Comparison of ENCODE assay signal across 19 cellular contexts in the genomic region with DNA sequence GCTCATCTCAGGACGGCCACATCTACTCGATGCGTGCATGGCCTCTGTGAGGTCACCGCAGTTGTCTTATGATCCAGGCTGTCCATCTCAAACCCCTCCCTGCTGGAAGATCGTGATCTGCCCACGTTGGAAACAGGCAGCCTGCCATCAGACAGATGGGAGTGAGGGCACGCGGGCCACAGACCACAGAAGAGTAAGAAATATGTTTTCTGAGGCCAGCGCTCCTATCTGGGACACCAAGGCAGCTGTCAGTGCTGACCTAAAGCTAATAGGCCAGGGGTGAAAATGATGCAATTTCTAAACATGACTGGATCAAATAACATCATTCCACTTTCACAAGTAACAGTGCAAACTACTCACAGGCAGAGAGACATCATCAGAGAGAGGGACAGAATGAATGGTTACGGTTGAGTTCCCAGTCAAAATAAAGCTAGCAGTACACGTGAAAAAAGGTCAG. TPM values are rescaled to one million over a fixed set of nuclear protein-coding genes. Genes with fewer than 3 reads are reported as not detected.
DNase-seq lines count a peak whose midpoint lies in the region; ATAC-seq and TF ChIP-seq lines count a peak whose summit lies in the region.
"Had no signal": no experiment of that assay in that cellular context is flagged by ENCODE, and none has a peak within 500 bp of the region (broad histone marks: within the 10 kb centered on the region; RNA-seq: fewer than 3 reads in every experiment).

No MANE protein-coding gene starts in this region.

- H3K27me3 Mint-ChIP-seq in nephron progenitor cell (ENCODE audit: low read depth, poor library complexity) = peaks cover 7% of the 10 kb centered on the region

- no peak overlapping the region for H3K4me3 Mint-ChIP-seq in nephron progenitor cell

- no peaks in the 10 kb centered on the region for H3K27me3 ChIP-seq in left ventricle myocardium inferior (ENCODE audit: low read depth)
- H3K27me3 ChIP-seq: spleen, vagina had no signal

- no peak overlapping the region for H3K4me3 ChIP-seq in left ventricle myocardium inferior
- H3K4me3 ChIP-seq: spleen, vagina had no signal

- H3K36me3 Mint-ChIP-seq in nephron progenitor cell (ENCODE audit: low read depth) = peaks cover 42% of the 10 kb centered on the region

- intact Hi-C loops in left ventricle myocardium inferior (cut with micrococcal nuclease) = no loop called here

- H3K9me3 ChIP-seq in left ventricle myocardium inferior (replicated peaks) = no peaks in the 10 kb centered on the region
- H3K9me3 ChIP-seq: spleen, vagina had no signal

- peaks cover 13% of the 10 kb centered on the region for H3K4me1 Mint-ChIP-seq in nephron progenitor cell

- H3K9me3 Mint-ChIP-seq in nephron progenitor cell = no peaks in the 10 kb centered on the region

- H3K27ac ChIP-seq in left ventricle myocardium inferior (replicated peaks) = no peak overlapping the region
- H3K27ac ChIP-seq: spleen, vagina had no signal

- TF ChIP-seq CTCF in nephron progenitor cell (IDR thresholded peaks at IDR 0.05) (no peak), left ventricle myocardium inferior (IDR thresholded peaks at IDR 0.05; ENCODE audit: borderline replicate concordance) (no peak)

- ATAC-seq in HG02884 (IDR thresholded peaks at IDR 0.05; ENCODE audit: unreplicated experiment) = no peak
- no peak for ATAC-seq in GM19467 (IDR thresholded peaks at IDR 0.05; ENCODE audit: unreplicated experiment)
- ATAC-seq: esophagus mucosa had no signal

- no peaks in the 10 kb centered on the region for H3K4me1 ChIP-seq in left ventricle myocardium inferior
- H3K4me1 ChIP-seq: spleen, vagina had no signal

- no peaks in the 10 kb centered on the region for H3K36me3 ChIP-seq in left ventricle myocardium inferior
- H3K36me3 ChIP-seq: spleen, vagina had no signal

- DNase-seq in Caki2 (ENCODE audit: low read depth) (peak; percentile 22), LHCN-M2 (ENCODE audit: low read depth) (peak; percentile 97), cerebellar nuclear complex (lab: John Stamatoyannopoulos, UW) (peak; percentile 41 to 51), nephron progenitor cell (no peak), left ventricle myocardium inferior (no peak)
- DNase-seq in effector CD4-positive, alpha-beta T cell = no peak
- DNase-seq: activated effector memory CD4-positive, alpha-beta T cell treated with anti-CD3 and anti-CD28 coated beads, Interleukin-2, amount 50 U/mL, for 16 hours; Calu3; NCI-H1436 treated with DMSO at 0.1 percent for 48 hours; spleen; stimulated activated naive CD4-positive, alpha-beta T cell treated with Interleukin-2 at 50 U/mL for 16 hours; T-helper 2 cell had no signal

- in situ Hi-C loops in Caki2 (cut with HindIII; ENCODE audit: low pct_unique_long_range_greater_than_20kb, low sequenced_read_pairs) = no loop called here

- H3K27ac Mint-ChIP-seq in nephron progenitor cell = peak overlapping the region; percentile 71

RNA-seq across cellular contexts. Expression of gene CER1, which starts 57.1 kb away (rescaled TPM):
- total RNA-seq in Caki2 (2014; rRNA removed; shearing (Covaris generic); ENCODE audit: low replicate concordance) = not detected in 2 replicates
- total RNA-seq in LHCN-M2 (2014; rRNA removed) (not detected in 2 replicates), left ventricle myocardium inferior (not detected)
- polyA plus RNA-seq in LHCN-M2 (2012) = not detected
- total RNA-seq: Calu3, dermis microvascular lymphatic vessel endothelial cell, esophagus mucosa, kidney epithelial cell, osteocyte, spleen, vagina had no signal
- polyA plus RNA-seq: spleen had no signal

Comparison
In these comparisons a context has a peak if more than half of its experiments do, and no peak if none do; other contexts are left out.
1. DNase-seq: peak in Caki2 (single experiment), LHCN-M2 (single experiment) and cerebellar nuclear complex (2 of 2); none in nephron progenitor cell (single experiment), left ventricle myocardium inferior (single experiment) and effector CD4-positive, alpha-beta T cell (single experiment).